Comparison of ENCODE assay signal across 10 cellular contexts in the genomic region with DNA sequence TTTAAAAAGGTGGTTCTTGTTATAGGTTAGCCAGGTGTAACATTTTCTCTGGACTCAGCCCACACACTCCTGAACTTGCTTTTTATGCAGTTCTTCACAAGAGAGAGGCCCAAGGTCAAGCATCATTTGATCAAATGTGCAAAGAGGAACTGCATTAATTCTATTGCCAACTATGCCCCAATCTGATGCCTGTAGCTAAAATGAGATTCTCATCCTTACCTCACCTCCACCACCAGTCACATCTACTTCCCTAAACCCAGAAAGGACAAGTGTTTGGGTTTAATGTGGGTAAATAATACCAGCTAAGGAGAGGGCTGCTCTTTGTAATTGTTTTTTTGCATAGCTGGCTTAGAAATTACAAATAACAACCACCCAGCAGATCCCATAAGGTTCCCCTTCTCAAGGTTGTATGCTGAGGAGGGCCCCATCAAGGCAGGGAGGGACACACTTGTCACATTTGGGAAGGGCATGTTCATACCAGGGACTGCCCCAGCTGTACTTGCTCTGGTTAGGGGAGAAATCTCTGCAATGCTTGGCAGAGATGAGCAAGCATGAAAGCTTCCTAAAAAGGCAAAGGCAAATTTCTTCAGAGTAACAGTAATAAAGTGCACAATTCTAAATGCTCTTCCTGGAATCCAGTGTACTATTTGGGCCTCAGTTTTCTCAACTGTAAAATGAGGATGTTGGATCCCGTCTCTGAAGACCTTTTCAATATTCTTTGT.
A peak's percentile ranks its signal among the peaks of the same experiment; 100 is the strongest.
DNase-seq lines count a peak whose midpoint lies in the region; ATAC-seq, FAIRE-seq and TF ChIP-seq lines count a peak whose summit lies in the region.
"Had no signal": no experiment of that assay in that cellular context is flagged by ENCODE, and none has a peak within 500 bp of the region (broad histone marks: within the 10 kb centered on the region; RNA-seq: fewer than 3 reads in every experiment).

No MANE protein-coding gene starts in this region.

- peak; percentile 82 for DNase-seq in activated naive CD4-positive, alpha-beta T cell treated with anti-CD3 and anti-CD28 coated beads for 36 hours
- DNase-seq in activated naive CD4-positive, alpha-beta T cell treated with anti-CD3 and anti-CD28 coated beads, Interleukin-2, amount 50 U/mL, for 16 hours = no peak
- DNase-seq in activated B cell treated with CpG ODN at 0.5 μM for 24 hours (no peak), keratinocyte (ENCODE audit: low read depth, low spot score) (no peak), thyroid gland (peak in 1 of 2 donors; percentile 28), GOT3 (lab: John Stamatoyannopoulos, UW) (no peak)
- DNase-seq: COR-L47; effector CD4-positive, alpha-beta T cell had no signal

- H3K27ac Mint-ChIP-seq in activated naive CD4-positive, alpha-beta T cell treated with anti-CD3 and anti-CD28 coated beads for 36 hours = peak overlapping the region; percentile 93
- H3K27ac Mint-ChIP-seq in activated B cell treated with CpG ODN at 0.5 μM for 24 hours = peak overlapping the region; percentile 82

- peaks cover 4% of the 10 kb centered on the region for H3K9me1 ChIP-seq in keratinocyte (ENCODE audit: control insufficient read depth, extremely low read depth, insufficient read depth, low read length)

- TF ChIP-seq POLR2A in thyroid gland (IDR thresholded peaks at IDR 0.05) = no peak

- no peak overlapping the region for H2AFZ ChIP-seq in keratinocyte (ENCODE audit: control insufficient read depth, low read length)

- H3K36me3 ChIP-seq in keratinocyte (ENCODE audit: control insufficient read depth in 2 of 2, extremely low read depth in 1 of 2, insufficient read depth in 2 of 2, low read length in 2 of 2) (peaks cover 37 to 48% of the 10 kb centered on the region in 2 experiments), thyroid gland (peaks cover 8 to 11% of the 10 kb centered on the region in 2 donors)

- TF ChIP-seq CTCF in activated B cell treated with CpG ODN at 0.5 μM for 24 hours (IDR thresholded peaks at IDR 0.05) (no peak), keratinocyte (optimal IDR thresholded peaks at IDR 0.05 in 1 of 3, IDR thresholded peaks at IDR 0.05 in 1 of 3, conservative IDR thresholded peaks at IDR 0.05 in 1 of 3; ENCODE audit: extremely low read depth in 1 of 3, insufficient read depth in 2 of 3, low read length in 3 of 3) (no peak), thyroid gland (IDR thresholded peaks at IDR 0.05) (no peak)

- H3K4me3 ChIP-seq in keratinocyte (ENCODE audit: control insufficient read depth in 2 of 3, extremely low read depth in 1 of 3, insufficient read depth in 2 of 3, low read depth in 1 of 3, low read length in 3 of 3) = no peak overlapping the region
- H3K4me3 ChIP-seq in thyroid gland (replicated peaks in 1 of 3) = no peak overlapping the region

- peaks cover 100% of the 10 kb centered on the region for H3K4me1 Mint-ChIP-seq in activated naive CD4-positive, alpha-beta T cell treated with anti-CD3 and anti-CD28 coated beads for 36 hours (ENCODE audit: low read depth)
- H3K4me1 Mint-ChIP-seq in activated B cell treated with CpG ODN at 0.5 μM for 24 hours = peaks cover 66% of the 10 kb centered on the region

- no peaks in the 10 kb centered on the region for H3K27me3 ChIP-seq in keratinocyte (ENCODE audit: control insufficient read depth, extremely low read depth, insufficient read depth, low read length)
- H3K27me3 ChIP-seq in thyroid gland = no peaks in the 10 kb centered on the region

- dilution Hi-C loops in keratinocyte (cut with MboI; ENCODE audit: extremely low pct_ligation_motif_present, low sequenced_read_pairs) = no loop called here

- peaks cover 77% of the 10 kb centered on the region for H3K36me3 Mint-ChIP-seq in activated naive CD4-positive, alpha-beta T cell treated with anti-CD3 and anti-CD28 coated beads for 36 hours (ENCODE audit: low read depth)
- peaks cover 91% of the 10 kb centered on the region for H3K36me3 Mint-ChIP-seq in activated B cell treated with CpG ODN at 0.5 μM for 24 hours (ENCODE audit: low read depth)

- peaks cover 10% of the 10 kb centered on the region for H4K20me1 ChIP-seq in keratinocyte (ENCODE audit: control insufficient read depth, extremely low read depth, insufficient read depth, low read length)

- intact Hi-C loops in activated naive CD4-positive, alpha-beta T cell treated with anti-CD3 and anti-CD28 coated beads for 36 hours (cut with micrococcal nuclease) = loop anchor here (1.0 to 10.0 kb wide), 7 partner anchors 11 to 852 kb away; partner anchors contain the start of gene STT3B
- intact Hi-C loops in activated B cell treated with CpG ODN at 0.5 μM for 24 hours (cut with micrococcal nuclease) (loop anchor here (2.0 kb wide), 1 partner anchor 18 kb away; no protein-coding TSS in a partner anchor), thyroid gland (cut with DNase I) (loop anchor here (10.0 kb wide), 1 partner anchor 78 kb away; the partner anchor contains the start of gene TGFBR2)

- H3K4me1 ChIP-seq in keratinocyte (ENCODE audit: control insufficient read depth, extremely low read depth, insufficient read depth, low read length) (peaks cover 33% of the 10 kb centered on the region), thyroid gland (peaks cover 26 to 57% of the 10 kb centered on the region in 2 donors)

- CTCF ChIA-PET in activated naive CD4-positive, alpha-beta T cell treated with anti-CD3 and anti-CD28 coated beads for 36 hours (lab: Charles Lee) = interaction anchor here (1.1 to 1.8 kb wide), 6 partner anchors 9 to 640 kb away, joined by 3 to 13 read pairs (median 4); no protein-coding TSS in a partner anchor
- CTCF ChIA-PET in activated B cell treated with CpG ODN at 0.5 μM for 24 hours (lab: Charles Lee) = interaction anchor here (1.2 to 1.7 kb wide), 3 partner anchors 10 to 363 kb away, joined by 3 to 6 read pairs (median 5); no protein-coding TSS in a partner anchor

- peak; percentile 49 for ATAC-seq in activated B cell treated with CpG ODN at 0.5 μM for 24 hours (ENCODE audit: low read depth)
- no peak for ATAC-seq in HG03571 (IDR thresholded peaks at IDR 0.05; ENCODE audit: unreplicated experiment)
- no peak for ATAC-seq in GM18502 (IDR thresholded peaks at IDR 0.05; ENCODE audit: poor library complexity, unreplicated experiment)

- POLR2A ChIA-PET in activated B cell treated with CpG ODN at 0.5 μM for 24 hours (lab: Charles Lee) = interaction anchor here (0.9 to 1.3 kb wide), 5 partner anchors 13 to 75 kb away, joined by 3 to 6 read pairs (median 5); no protein-coding TSS in a partner anchor

- FAIRE-seq in keratinocyte (lab: Jason Lieb, UNC) = peak; percentile 36

- 71 to 88% methylated on average over 1 of the region's 1 CpG for WGBS in thyroid gland, 2 donors

- H3K4me2 ChIP-seq in keratinocyte (ENCODE audit: control insufficient read depth, extremely low read depth, insufficient read depth, low read depth, low read length) = no peak overlapping the region

- peak overlapping the region; percentile 18 for H3K4me3 Mint-ChIP-seq in activated naive CD4-positive, alpha-beta T cell treated with anti-CD3 and anti-CD28 coated beads for 36 hours
- H3K4me3 Mint-ChIP-seq in activated B cell treated with CpG ODN at 0.5 μM for 24 hours = peak overlapping the region; percentile 9

- no peaks in the 10 kb centered on the region for H3K27me3 Mint-ChIP-seq in activated naive CD4-positive, alpha-beta T cell treated with anti-CD3 and anti-CD28 coated beads for 36 hours (ENCODE audit: low read depth)
- no peaks in the 10 kb centered on the region for H3K27me3 Mint-ChIP-seq in activated B cell treated with CpG ODN at 0.5 μM for 24 hours

- H3K27ac ChIP-seq in keratinocyte (ENCODE audit: control insufficient read depth, insufficient read depth, low read length) (no peak overlapping the region), thyroid gland (peak overlapping the region in 2 of 3 donors; percentile 21 to 63)

- no peak overlapping the region for H3K9ac ChIP-seq in keratinocyte (ENCODE audit: control insufficient read depth, extremely low read depth, insufficient read depth, low read length)

- peaks cover 78% of the 10 kb centered on the region for H3K79me2 ChIP-seq in keratinocyte (ENCODE audit: control insufficient read depth, insufficient read depth, low read length)

- H3K9me3 ChIP-seq in keratinocyte (ENCODE audit: control insufficient read depth, low read depth, low read length) (no peaks in the 10 kb centered on the region), thyroid gland (no peaks in the 10 kb centered on the region)

- H3K9me3 Mint-ChIP-seq in activated naive CD4-positive, alpha-beta T cell treated with anti-CD3 and anti-CD28 coated beads for 36 hours = no peaks in the 10 kb centered on the region
- no peaks in the 10 kb centered on the region for H3K9me3 Mint-ChIP-seq in activated B cell treated with CpG ODN at 0.5 μM for 24 hours
